ENCODE assay signal across 31 cellular contexts in the genomic region with DNA sequence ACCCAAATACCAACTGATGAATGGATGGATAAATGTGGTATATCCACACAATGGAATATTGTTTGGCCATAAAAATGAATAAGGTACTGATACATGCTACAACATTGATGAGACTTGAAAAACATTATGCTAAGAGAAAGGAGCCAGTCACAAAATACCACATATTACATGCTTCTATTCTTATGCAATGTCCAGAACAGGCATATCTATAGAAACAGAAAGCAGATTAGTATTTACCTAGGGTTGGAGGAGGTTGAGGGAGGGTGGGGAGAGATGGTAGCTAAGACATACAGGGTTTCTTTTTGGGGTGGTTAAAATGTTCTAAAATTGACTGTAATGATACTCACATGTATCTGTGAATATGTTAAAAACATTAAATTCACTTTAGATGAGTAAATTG. TPM values are rescaled to one million over a fixed set of nuclear protein-coding genes. Genes with fewer than 3 reads are reported as not detected.
"Had no signal": no experiment of that assay in that cellular context is flagged by ENCODE, and none has a peak within 500 bp of the region (broad histone marks: within the 10 kb centered on the region; RNA-seq: fewer than 3 reads in every experiment).

No MANE protein-coding gene starts in this region.

- H3K27me3 ChIP-seq: colonic mucosa had no signal

- ATAC-seq: activated CD4-positive, alpha-beta T cell treated with anti-CD3 and anti-CD28 coated beads for 36 hours; activated CD8-positive, alpha-beta memory T cell treated with anti-CD3 and anti-CD28 coated beads, Interleukin-2, amount 10 ng/mL, durations not matched to agents 7 days and 5 days; activated CD8-positive, alpha-beta T cell treated with anti-CD3 and anti-CD28 coated beads, Interleukin-2, amount 10 ng/mL, durations not matched to agents 7 days and 5 days; activated naive CD8-positive, alpha-beta T cell treated with anti-CD3 and anti-CD28 coated beads, Interleukin-2, amount 50 U/mL, for 24 hours had no signal

- H3K36me3 ChIP-seq: cardiac muscle cell, colonic mucosa had no signal

- H3K4me1 ChIP-seq: colonic mucosa had no signal

- H3K27ac ChIP-seq: cardiac muscle cell, colonic mucosa, VCaP had no signal

- H3K9me3 ChIP-seq: colonic mucosa had no signal

- H3K4me3 ChIP-seq: cardiac muscle cell, colonic mucosa had no signal

- FAIRE-seq: bronchial epithelial cell, TTC549 had no signal

- DNase-seq: activated B cell treated with CpG ODN at 0.5 μM for 24 hours; activated CD4-positive, alpha-beta memory T cell treated with anti-CD3 and anti-CD28 coated beads, Interleukin-2, amount 10 ng/mL, durations not matched to agents 7 days and 5 days; activated CD4-positive, alpha-beta T cell treated with anti-CD3 and anti-CD28 coated beads for 1 hour; activated CD4-positive, alpha-beta T cell treated with anti-CD3 and anti-CD28 coated beads for 36 hours; activated CD4-positive, alpha-beta T cell treated with anti-CD3 and anti-CD28 coated beads for 48 hours; activated CD4-positive, alpha-beta T cell treated with anti-CD3 and anti-CD28 coated beads, Interleukin-2, amount 10 ng/mL, durations not matched to agents 7 days and 5 days; activated CD4-positive, alpha-beta T cell treated with anti-CD3 and anti-CD28 coated beads, Interleukin-2, amount 50 U/mL, for 48 hours; activated CD8-positive, alpha-beta memory T cell treated with anti-CD3 and anti-CD28 coated beads for 24 hours; activated CD8-positive, alpha-beta memory T cell treated with anti-CD3 and anti-CD28 coated beads, Interleukin-2, amount 10 ng/mL, durations not matched to agents 7 days and 5 days; activated CD8-positive, alpha-beta memory T cell treated with anti-CD3 and anti-CD28 coated beads, Interleukin-2, amount 50 U/mL, for 48 hours; activated CD8-positive, alpha-beta T cell treated with anti-CD3 and anti-CD28 coated beads, Interleukin-2, amount 10 ng/mL, durations not matched to agents 7 days and 5 days; activated effector memory CD4-positive, alpha-beta T cell treated with Interleukin-2 at 50 U/mL for 16 hours; activated gamma-delta T cell; activated naive CD4-positive, alpha-beta T cell treated with anti-CD3 and anti-CD28 coated beads, Interleukin-2, amount 10 ng/mL, durations not matched to agents 7 days and 5 days; activated naive CD4-positive, alpha-beta T cell treated with Interleukin-2 at 50 U/mL for 16 hours; activated naive CD8-positive, alpha-beta T cell treated with anti-CD3 and anti-CD28 coated beads, Interleukin-2, amount 10 ng/mL, durations not matched to agents 7 days and 5 days; activated naive CD8-positive, alpha-beta T cell treated with anti-CD3 and anti-CD28 coated beads, Interleukin-2, amount 50 U/mL, for 24 hours; activated T-cell treated with anti-CD3 and anti-CD28 coated beads, Interleukin-2, amount 50 U/mL, for 24 hours; activated T-cell treated with anti-CD3 and anti-CD28 coated beads, Interleukin-2, amount 50 U/mL, for 48 hours; amniotic stem cell; aorta; caudate nucleus; cerebellar nuclear complex; colonic mucosa; T-helper 2 cell; T-helper 9 cell had no signal

RNA-seq across cellular contexts. Expression of gene TBX18, which starts 24.8 kb away (rescaled TPM):
- total RNA-seq: activated B cell treated with CpG ODN at 0.5 μM for 24 hours; activated CD4-positive, alpha-beta memory T cell treated with anti-CD3 and anti-CD28 coated beads, Interleukin-2, amount 10 ng/mL, durations not matched to agents 7 days and 5 days; activated CD4-positive, alpha-beta T cell treated with anti-CD3 and anti-CD28 coated beads for 36 hours; activated CD4-positive, alpha-beta T cell treated with anti-CD3 and anti-CD28 coated beads, Interleukin-2, amount 10 ng/mL, durations not matched to agents 7 days and 5 days; activated CD8-positive, alpha-beta memory T cell treated with anti-CD3 and anti-CD28 coated beads, Interleukin-2, amount 10 ng/mL, durations not matched to agents 7 days and 5 days; activated CD8-positive, alpha-beta T cell treated with anti-CD3 and anti-CD28 coated beads, Interleukin-2, amount 10 ng/mL, durations not matched to agents 7 days and 5 days; activated naive CD8-positive, alpha-beta T cell treated with anti-CD3 and anti-CD28 coated beads, Interleukin-2, amount 10 ng/mL, durations not matched to agents 7 days and 5 days; activated T-helper 2 cell treated with anti-CD3 and anti-CD28 coated beads, Interferon-gamma antibody, Interleukin-2, Interleukin-4, amounts not matched to agents 10 μg/mL and 5 μg/mL and 100 μg/mL, durations not matched to agents 14 hours and 24 hours and 36 hours had no signal
